8 cellular contexts compared by ENCODE assay signal in genomic region chr9:88387733-88388202, GRCh38. TPM values are rescaled to one million over a fixed set of nuclear protein-coding genes. Genes with fewer than 3 reads are reported as not detected.
DNase-seq lines count a peak whose midpoint lies in the region; ATAC-seq and TF ChIP-seq lines count a peak whose summit lies in the region.

No MANE protein-coding gene starts in this region.

- H3K27me3 ChIP-seq in MM.1S (replicated peaks; ENCODE audit: insufficient read depth, low read length) (no peaks in the 10 kb centered on the region), stomach (no peaks in the 10 kb centered on the region)

- peak overlapping the region; percentile 83 for H3K9ac ChIP-seq in MM.1S (ENCODE audit: low read length)

- intact Hi-C loops in activated CD4-positive, alpha-beta T cell treated with anti-CD3 and anti-CD28 coated beads, Interleukin-2, amount 10 ng/mL, durations not matched to agents 24 days and 14 days (cut with micrococcal nuclease) = loop anchor here (1.0 to 10.0 kb wide), 7 partner anchors 46 to 281 kb away; no protein-coding TSS in a partner anchor
- intact Hi-C loops in stomach (cut with DNase I; ENCODE audit: low total_unique reads) = no loop called here

- peaks cover 11% of the 10 kb centered on the region for H3K36me3 Mint-ChIP-seq in activated CD4-positive, alpha-beta T cell treated with anti-CD3 and anti-CD28 coated beads, Interleukin-2, amount 10 ng/mL, durations not matched to agents 24 days and 14 days (ENCODE audit: low read depth)
- H3K36me3 Mint-ChIP-seq in memory B cell = no peaks in the 10 kb centered on the region

- H3K4me2 ChIP-seq in MM.1S (ENCODE audit: low read depth, low read length) = peak overlapping the region; percentile 81

- no peak for TF ChIP-seq CTCF in MM.1S (IDR thresholded peaks at IDR 0.05; ENCODE audit: low read length)
- TF ChIP-seq CTCF in stomach (IDR thresholded peaks at IDR 0.05) = no peak

- peak overlapping the region; percentile 92 for H3K27ac Mint-ChIP-seq in activated CD4-positive, alpha-beta T cell treated with anti-CD3 and anti-CD28 coated beads, Interleukin-2, amount 10 ng/mL, durations not matched to agents 24 days and 14 days
- H3K27ac Mint-ChIP-seq in memory B cell = peak overlapping the region; percentile 92

- H3K27me3 Mint-ChIP-seq in activated CD4-positive, alpha-beta T cell treated with anti-CD3 and anti-CD28 coated beads, Interleukin-2, amount 10 ng/mL, durations not matched to agents 24 days and 14 days = peaks cover 1% of the 10 kb centered on the region
- H3K27me3 Mint-ChIP-seq in memory B cell = no peaks in the 10 kb centered on the region

- DNase-seq in GDM1 (lab: John Stamatoyannopoulos, UW) (peak; percentile 46), H4 (ENCODE audit: low spot score) (peak; percentile 20), MM.1S (no peak), memory B cell (ENCODE audit: low spot score in 2 of 2) (no peak), stomach (peak; percentile 59), dedifferentiated amniotic fluid mesenchymal stem cell (ENCODE audit: extremely low spot score) (no peak)
- peak; percentile 81 for DNase-seq in activated CD4-positive, alpha-beta T cell treated with anti-CD3 and anti-CD28 coated beads, Interleukin-2, amount 10 ng/mL, durations not matched to agents 24 days and 14 days
- peak; percentile 18 for DNase-seq in effector CD4-positive, alpha-beta T cell

- H3K4me1 Mint-ChIP-seq in activated CD4-positive, alpha-beta T cell treated with anti-CD3 and anti-CD28 coated beads, Interleukin-2, amount 10 ng/mL, durations not matched to agents 24 days and 14 days = peaks cover 27% of the 10 kb centered on the region
- peaks cover 18% of the 10 kb centered on the region for H3K4me1 Mint-ChIP-seq in memory B cell

- peaks cover 10% of the 10 kb centered on the region; the same call in 1 of the 2 replicates for H3F3A ChIP-seq in MM.1S (ENCODE audit: insufficient read depth, low read length)

- TF ChIP-seq EP300 in stomach (IDR thresholded peaks at IDR 0.05) = no peak

- H3K4me3 ChIP-seq in MM.1S (ENCODE audit: low read length) = peak overlapping the region; percentile 97
- H3K4me3 ChIP-seq in stomach = peak overlapping the region; percentile 89 to 98 (median 93)

- peak; percentile 7 for ATAC-seq in memory B cell (ENCODE audit: low read depth)

- H3K9me2 ChIP-seq in MM.1S (replicated peaks; ENCODE audit: insufficient read depth, low read length) = no peaks in the 10 kb centered on the region

- H3K79me2 ChIP-seq in MM.1S (ENCODE audit: low read length) = peaks cover 39% of the 10 kb centered on the region

- no peaks in the 10 kb centered on the region for H4K20me1 ChIP-seq in MM.1S (ENCODE audit: insufficient read depth, low read length)

- H3K27ac ChIP-seq in MM.1S (ENCODE audit: low read length) (peak overlapping the region; percentile 69), stomach (peak overlapping the region; percentile 84 to 100 (median 96))

- TF ChIP-seq POLR2A in stomach (IDR thresholded peaks at IDR 0.05) = peak in 1 of 4 donors; percentile 58

- H3K4me1 ChIP-seq in MM.1S (ENCODE audit: low read length) (peaks cover 7% of the 10 kb centered on the region), stomach (peaks cover 5 to 48% (median 31%) of the 10 kb centered on the region in 4 donors)

- peak overlapping the region; percentile 89 for H3K4me3 Mint-ChIP-seq in activated CD4-positive, alpha-beta T cell treated with anti-CD3 and anti-CD28 coated beads, Interleukin-2, amount 10 ng/mL, durations not matched to agents 24 days and 14 days
- H3K4me3 Mint-ChIP-seq in memory B cell = peak overlapping the region; percentile 90

- peak overlapping the region; percentile 92 for H2AFZ ChIP-seq in MM.1S (ENCODE audit: low read length)

- WGBS in stomach, 5 donors = 0 to 2% (median 1%) methylated on average over 22 to 35 of the region's 35 CpGs

- H3K9me3 ChIP-seq in MM.1S (replicated peaks; ENCODE audit: insufficient read depth, low read length) (no peaks in the 10 kb centered on the region), stomach (no peaks in the 10 kb centered on the region)

- no peaks in the 10 kb centered on the region for H3K9me3 Mint-ChIP-seq in activated CD4-positive, alpha-beta T cell treated with anti-CD3 and anti-CD28 coated beads, Interleukin-2, amount 10 ng/mL, durations not matched to agents 24 days and 14 days
- no peaks in the 10 kb centered on the region for H3K9me3 Mint-ChIP-seq in memory B cell

- no peaks in the 10 kb centered on the region for H3K36me3 ChIP-seq in MM.1S (replicated peaks; ENCODE audit: insufficient read depth, low read length)
- H3K36me3 ChIP-seq in stomach = no peaks in the 10 kb centered on the region

RNA-seq across cellular contexts. Expression of gene SPIN1, which starts 0.5 kb away (rescaled TPM):
- total RNA-seq in H4 (2014; rRNA removed; shearing (Covaris generic)) = 63.5 and 64.4 TPM in 2 replicates
- total RNA-seq in activated CD4-positive, alpha-beta T cell treated with anti-CD3 and anti-CD28 coated beads, Interleukin-2, amount 10 ng/mL, durations not matched to agents 24 days and 14 days = 29.5 and 31.4 TPM in 2 replicates
- total RNA-seq in stomach = 100 to 1,000 TPM in 1 of 5 donors, 10 to 100 TPM in 4; 26.1 to 120 (median 50.7) TPM
- polyA plus RNA-seq in stomach = 10 to 100 TPM; 18.3 to 38.3 (median 25.9) TPM

Comparison
In these comparisons a context has a peak if more than half of its experiments do, and no peak if none do; other contexts are left out.
1. DNase-seq: peak in GDM1 (single experiment), H4 (single experiment), activated CD4-positive, alpha-beta T cell treated with anti-CD3 and anti-CD28 coated beads, Interleukin-2, amount 10 ng/mL, durations not matched to agents 24 days and 14 days (single experiment), effector CD4-positive, alpha-beta T cell (single experiment) and stomach (single experiment); none in MM.1S (single experiment), memory B cell (0 of 2) and dedifferentiated amniotic fluid mesenchymal stem cell (single experiment).